In the genomic region with DNA sequence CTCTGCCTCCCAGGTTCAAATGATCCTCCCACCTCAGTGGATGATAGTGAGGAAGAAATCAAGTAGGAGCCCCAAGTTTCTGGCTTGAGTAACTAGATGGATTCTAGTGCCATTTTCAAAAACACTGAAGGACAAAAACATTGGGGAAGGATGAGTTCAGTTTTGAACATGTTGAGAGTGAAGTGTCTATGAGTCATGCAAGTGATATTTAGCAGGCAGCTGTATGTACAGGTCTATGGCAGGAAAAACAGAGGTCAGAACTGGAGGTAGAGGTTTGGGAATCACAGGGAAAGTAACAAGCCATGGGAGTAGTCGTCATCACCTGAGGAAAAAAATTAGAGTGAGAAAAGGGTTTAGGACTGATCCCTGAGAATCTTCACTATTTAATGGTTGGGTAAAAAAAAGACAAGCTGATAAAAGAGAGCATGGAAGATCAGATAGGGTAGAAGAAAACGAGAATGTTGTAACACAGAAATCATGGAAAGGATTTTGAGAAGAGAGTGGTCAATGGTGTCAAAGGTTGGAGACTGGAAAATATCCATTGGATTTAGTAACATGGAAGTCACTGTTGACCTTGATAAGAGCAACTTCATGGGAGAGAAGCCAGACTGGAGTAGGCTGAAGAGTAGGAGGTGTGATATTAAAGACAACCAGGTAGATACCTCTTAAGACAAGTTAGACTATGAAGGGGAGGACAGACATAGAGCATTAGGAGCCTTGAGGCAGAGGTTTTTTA, we compare ENCODE assay signal across 16 cellular contexts. TPM values are rescaled to one million over a fixed set of nuclear protein-coding genes. Genes with fewer than 3 reads are reported as not detected.
DNase-seq lines count a peak whose midpoint lies in the region; ATAC-seq, FAIRE-seq and TF ChIP-seq lines count a peak whose summit lies in the region.
"Had no signal": no experiment of that assay in that cellular context is flagged by ENCODE, and none has a peak within 500 bp of the region (broad histone marks: within the 10 kb centered on the region; RNA-seq: fewer than 3 reads in every experiment).

No MANE protein-coding gene starts in this region.

- intact Hi-C loops in uterus (cut with DNase I; ENCODE audit: low total_unique reads): no loop called here

- H3K36me3 ChIP-seq in uterus (no peaks in the 10 kb centered on the region), endodermal cell (ENCODE audit: control insufficient read depth, insufficient read depth, low read length) (no peaks in the 10 kb centered on the region), MG63 (no peaks in the 10 kb centered on the region)
- H3K36me3 ChIP-seq in effector memory CD4-positive, alpha-beta T cell (ENCODE audit: control insufficient read depth, insufficient read depth, low read length): no peaks in the 10 kb centered on the region
- H3K36me3 ChIP-seq: SJCRH30 had no signal

- H3K27ac ChIP-seq in foreskin keratinocyte (peak overlapping the region; percentile 76), uterus (peak overlapping the region; percentile 38 to 48), endodermal cell (ENCODE audit: low read depth, low read length) (no peak overlapping the region)
- no peak overlapping the region for H3K27ac ChIP-seq in effector memory CD4-positive, alpha-beta T cell (ENCODE audit: insufficient read depth, low read length, poor library complexity, severe bottlenecking)
- H3K27ac ChIP-seq: body of pancreas, SJCRH30 had no signal

- no peak for DNase-seq in activated naive CD8-positive, alpha-beta T cell treated with anti-CD3 and anti-CD28 coated beads for 36 hours
- DNase-seq in RCC 7860 (ENCODE audit: low spot score) (peak; percentile 22), foreskin keratinocyte (peak; percentile 85 to 96), uterus (no peak), endodermal cell (no peak), MG63 (no peak)
- DNase-seq in effector memory CD4-positive, alpha-beta T cell: no peak
- DNase-seq: body of pancreas; DND-41; mesendoderm; NCI-H1092; NCI-H748 treated with DMSO at 0.1 percent for 48 hours; SJCRH30; stimulated activated CD4-positive, alpha-beta T cell treated with anti-CD3 and anti-CD28 coated beads, Interleukin-15, amount 100 ng/mL, for 24 hours had no signal

- WGBS in endodermal cell (ENCODE audit: insufficient coverage in 1 of 2, insufficient read length in 1 of 2), 2 experiments: 90 to 93% methylated on average over 2 of the region's 2 CpGs

- peaks cover 17% of the 10 kb centered on the region for H3K36me3 Mint-ChIP-seq in activated naive CD8-positive, alpha-beta T cell
- peaks cover 39% of the 10 kb centered on the region for H3K36me3 Mint-ChIP-seq in activated naive CD8-positive, alpha-beta T cell treated with anti-CD3 and anti-CD28 coated beads for 36 hours
- H3K36me3 Mint-ChIP-seq in endodermal cell (ENCODE audit: low read depth): no peaks in the 10 kb centered on the region

- TF ChIP-seq POLR2A in uterus (IDR thresholded peaks at IDR 0.05): no peak

- H3K27ac Mint-ChIP-seq in activated naive CD8-positive, alpha-beta T cell: peak overlapping the region; percentile 4
- H3K27ac Mint-ChIP-seq in activated naive CD8-positive, alpha-beta T cell treated with anti-CD3 and anti-CD28 coated beads for 36 hours: no peak overlapping the region
- H3K27ac Mint-ChIP-seq in endodermal cell: no peak overlapping the region

- H3K4me3 Mint-ChIP-seq in activated naive CD8-positive, alpha-beta T cell: no peak overlapping the region
- no peak overlapping the region for H3K4me3 Mint-ChIP-seq in activated naive CD8-positive, alpha-beta T cell treated with anti-CD3 and anti-CD28 coated beads for 36 hours
- no peak overlapping the region for H3K4me3 Mint-ChIP-seq in endodermal cell

- no peak overlapping the region for H3K4me3 ChIP-seq in uterus
- no peak overlapping the region for H3K4me3 ChIP-seq in endodermal cell (ENCODE audit: low read length)
- no peak overlapping the region for H3K4me3 ChIP-seq in MG63
- no peak overlapping the region for H3K4me3 ChIP-seq in effector memory CD4-positive, alpha-beta T cell (ENCODE audit: insufficient read depth, low read depth, low read length, poor library complexity, severe bottlenecking)
- H3K4me3 ChIP-seq: body of pancreas, hepatocyte, SJCRH30 had no signal

- H3K27me3 ChIP-seq in foreskin keratinocyte (no peaks in the 10 kb centered on the region), uterus (no peaks in the 10 kb centered on the region), endodermal cell (ENCODE audit: control insufficient read depth, insufficient read depth, low read length, poor library complexity, severe bottlenecking) (no peaks in the 10 kb centered on the region), MG63 (no peaks in the 10 kb centered on the region)
- H3K27me3 ChIP-seq in effector memory CD4-positive, alpha-beta T cell (replicated peaks; ENCODE audit: control insufficient read depth, insufficient read depth, low read length, poor library complexity, severe bottlenecking): no peaks in the 10 kb centered on the region
- H3K27me3 ChIP-seq: body of pancreas, hepatocyte, SJCRH30 had no signal

- H3K4me1 Mint-ChIP-seq in activated naive CD8-positive, alpha-beta T cell (ENCODE audit: low read depth): peaks cover 38% of the 10 kb centered on the region
- H3K4me1 Mint-ChIP-seq in activated naive CD8-positive, alpha-beta T cell treated with anti-CD3 and anti-CD28 coated beads for 36 hours: peaks cover 34% of the 10 kb centered on the region
- H3K4me1 Mint-ChIP-seq in endodermal cell: no peaks in the 10 kb centered on the region

- H3K27me3 Mint-ChIP-seq in activated naive CD8-positive, alpha-beta T cell: no peaks in the 10 kb centered on the region
- no peaks in the 10 kb centered on the region for H3K27me3 Mint-ChIP-seq in activated naive CD8-positive, alpha-beta T cell treated with anti-CD3 and anti-CD28 coated beads for 36 hours
- no peaks in the 10 kb centered on the region for H3K27me3 Mint-ChIP-seq in endodermal cell (ENCODE audit: insufficient read depth)

- TF ChIP-seq CTCF in foreskin keratinocyte (conservative IDR thresholded peaks at IDR 0.05) (no peak), uterus (IDR thresholded peaks at IDR 0.05) (no peak), endodermal cell (conservative IDR thresholded peaks at IDR 0.05) (no peak)

- FAIRE-seq in RCC 7860 (lab: Jason Lieb, UNC): peak; percentile 23

- H3K9me3 ChIP-seq in uterus: no peaks in the 10 kb centered on the region
- peaks cover 8% of the 10 kb centered on the region for H3K9me3 ChIP-seq in endodermal cell (ENCODE audit: control insufficient read depth, low read length)
- peaks cover 7% of the 10 kb centered on the region; the same call in 1 of the 2 replicates for H3K9me3 ChIP-seq in MG63
- no peaks in the 10 kb centered on the region for H3K9me3 ChIP-seq in effector memory CD4-positive, alpha-beta T cell (ENCODE audit: control insufficient read depth, low read length)
- H3K9me3 ChIP-seq: body of pancreas, SJCRH30 had no signal

- H3K9ac ChIP-seq in endodermal cell (ENCODE audit: extremely low read depth, low read length, poor library complexity, severe bottlenecking): no peak overlapping the region

- H3K9me3 Mint-ChIP-seq in activated naive CD8-positive, alpha-beta T cell (ENCODE audit: low read depth): no peaks in the 10 kb centered on the region
- peaks cover 3% of the 10 kb centered on the region for H3K9me3 Mint-ChIP-seq in activated naive CD8-positive, alpha-beta T cell treated with anti-CD3 and anti-CD28 coated beads for 36 hours
- no peaks in the 10 kb centered on the region for H3K9me3 Mint-ChIP-seq in endodermal cell

- H3K4me1 ChIP-seq in foreskin keratinocyte: peaks cover 36% of the 10 kb centered on the region
- H3K4me1 ChIP-seq in uterus: no peaks in the 10 kb centered on the region
- no peaks in the 10 kb centered on the region for H3K4me1 ChIP-seq in endodermal cell (ENCODE audit: control insufficient read depth, insufficient read depth, low read length)
- H3K4me1 ChIP-seq in effector memory CD4-positive, alpha-beta T cell (ENCODE audit: control insufficient read depth, insufficient read depth, low read length, poor library complexity, severe bottlenecking): no peaks in the 10 kb centered on the region
- H3K4me1 ChIP-seq: body of pancreas had no signal

- peak; percentile 68 for ATAC-seq in foreskin keratinocyte
- ATAC-seq: body of pancreas had no signal

RNA-seq across cellular contexts. Expression of a gene that starts 53.1 kb away (rescaled TPM):
- 1 to 10 TPM; 8.4 to 9.4 TPM for total RNA-seq in activated naive CD8-positive, alpha-beta T cell treated with anti-CD3 and anti-CD28 coated beads for 36 hours
- 9.9 and 12.3 TPM in 2 replicates for total RNA-seq in foreskin keratinocyte
- 6.1 and 8.3 TPM in 2 replicates for polyA plus RNA-seq in foreskin keratinocyte
- 10 to 100 TPM; 15.5 to 28.4 (median 20.8) TPM for total RNA-seq in uterus
- 1 to 10 TPM; 4.0 to 6.6 TPM for total RNA-seq in endodermal cell
- 5.1 TPM for polyA plus RNA-seq in endodermal cell (2013, experiment 1 of 2)
- polyA plus RNA-seq in endodermal cell (2013, experiment 2 of 2): 4.2 TPM
- 1.5 and 3.8 TPM in 2 replicates for total RNA-seq in MG63 (2014; rRNA removed; shearing (Covaris generic); ENCODE audit: low replicate concordance)

Comparison
In these comparisons a context has a peak if more than half of its experiments do, and no peak if none do; other contexts are left out.
1. DNase-seq: peak in RCC 7860 (single experiment) and foreskin keratinocyte (2 of 2); none in activated naive CD8-positive, alpha-beta T cell treated with anti-CD3 and anti-CD28 coated beads for 36 hours (single experiment), uterus (0 of 2), endodermal cell (single experiment), MG63 (single experiment) and effector memory CD4-positive, alpha-beta T cell (0 of 3).
2. H3K27ac ChIP-seq: peak in foreskin keratinocyte (single experiment) and uterus (2 of 2); none in endodermal cell (single experiment) and effector memory CD4-positive, alpha-beta T cell (single experiment).